15 cellular contexts compared by ENCODE assay signal in genomic region chr9:38022203-38022602, GRCh38. TPM values are rescaled to one million over a fixed set of nuclear protein-coding genes. Genes with fewer than 3 reads are reported as not detected.
DNase-seq lines count a peak whose midpoint lies in the region; ATAC-seq, FAIRE-seq and TF ChIP-seq lines count a peak whose summit lies in the region.
"Had no signal": no experiment of that assay in that cellular context is flagged by ENCODE, and none has a peak within 500 bp of the region (broad histone marks: within the 10 kb centered on the region; RNA-seq: fewer than 3 reads in every experiment).

No MANE protein-coding gene starts in this region.

- no peak overlapping the region for H2AFZ ChIP-seq in astrocyte (ENCODE audit: low read depth, low read length)
- no peak overlapping the region for H2AFZ ChIP-seq in neural progenitor cell (replicated peaks)

- H3K4me2 ChIP-seq in astrocyte (ENCODE audit: low read length) (no peak overlapping the region), neural progenitor cell (no peak overlapping the region)

- peaks cover 81% of the 10 kb centered on the region for H3K79me2 ChIP-seq in astrocyte (ENCODE audit: insufficient read depth, low read length)
- no peaks in the 10 kb centered on the region for H3K79me2 ChIP-seq in neural progenitor cell (ENCODE audit: low read depth)

- ATAC-seq in GM21515 (IDR thresholded peaks at IDR 0.05; ENCODE audit: unreplicated experiment) = no peak
- ATAC-seq: activated CD4-positive, CD25-positive, alpha-beta regulatory T cell treated with anti-CD3 and anti-CD28 coated beads, Interleukin-2, amount 50 U/mL, for 24 hours had no signal

- H3K4me1 Mint-ChIP-seq in astrocyte (ENCODE audit: low read depth, unreplicated experiment) = peaks cover 89% of the 10 kb centered on the region
- peaks cover 93% of the 10 kb centered on the region for H3K4me1 Mint-ChIP-seq in neural progenitor cell
- H3K4me1 Mint-ChIP-seq: immature natural killer cell had no signal

- no peak overlapping the region for H3K4me3 Mint-ChIP-seq in astrocyte (ENCODE audit: unreplicated experiment)
- no peak overlapping the region for H3K4me3 Mint-ChIP-seq in neural progenitor cell
- H3K4me3 Mint-ChIP-seq: activated naive CD8-positive, alpha-beta T cell; immature natural killer cell had no signal

- peaks cover 38% of the 10 kb centered on the region for H3F3A ChIP-seq in neural progenitor cell (ENCODE audit: low read depth)

- H3K27me3 Mint-ChIP-seq in astrocyte (ENCODE audit: low read depth, unreplicated experiment) (no peaks in the 10 kb centered on the region), neural progenitor cell (ENCODE audit: insufficient read depth, low read depth) (peaks cover 2% of the 10 kb centered on the region)
- H3K27me3 Mint-ChIP-seq: activated naive CD8-positive, alpha-beta T cell had no signal

- H3K27me3 ChIP-seq in astrocyte (ENCODE audit: insufficient read depth, low read length) = no peaks in the 10 kb centered on the region
- no peaks in the 10 kb centered on the region for H3K27me3 ChIP-seq in neural progenitor cell
- H3K27me3 ChIP-seq: cardiac muscle cell, testis had no signal

- no peak overlapping the region for H3K4me3 ChIP-seq in astrocyte (ENCODE audit: insufficient read depth, low read depth, low read length)
- H3K4me3 ChIP-seq in neural progenitor cell = no peak overlapping the region
- H3K4me3 ChIP-seq: cardiac muscle cell, testis had no signal

- FAIRE-seq in astrocyte (lab: Jason Lieb, UNC) = no peak
- FAIRE-seq: GM12892 had no signal

- H3K36me3 ChIP-seq in astrocyte (ENCODE audit: insufficient read depth, low read length) (no peaks in the 10 kb centered on the region), neural progenitor cell (no peaks in the 10 kb centered on the region)
- H3K36me3 ChIP-seq: cardiac muscle cell had no signal

- H3K9me3 ChIP-seq in astrocyte (ENCODE audit: insufficient read depth, low read depth, low read length) = no peaks in the 10 kb centered on the region
- no peaks in the 10 kb centered on the region for H3K9me3 ChIP-seq in neural progenitor cell (ENCODE audit: low read depth)
- H3K9me3 ChIP-seq: testis had no signal

- H3K4me1 ChIP-seq in astrocyte (ENCODE audit: insufficient read depth, low read length) = peaks cover 74% of the 10 kb centered on the region
- H3K4me1 ChIP-seq in neural progenitor cell = peaks cover 71% of the 10 kb centered on the region

- H3K9ac ChIP-seq in astrocyte (ENCODE audit: low read length) = no peak overlapping the region
- H3K9ac ChIP-seq in neural progenitor cell = no peak overlapping the region

- DNase-seq in COR-L47 (lab: John Stamatoyannopoulos, UW) (peak; percentile 8), NCI-H146 treated with DMSO at 0.1 percent for 48 hours (lab: John Stamatoyannopoulos, UW; ENCODE audit: unreplicated experiment) (peak; percentile 83), astrocyte (ENCODE audit: low read depth) (no peak), neural progenitor cell (ENCODE audit: low spot score) (no peak), iPS-NIHi11 (ENCODE audit: low spot score) (no peak), SW480 (ENCODE audit: low spot score) (no peak), MV-4-11 (lab: John Stamatoyannopoulos, UW) (no peak)
- DNase-seq: immature natural killer cell, T-helper 1 cell, testis had no signal

- H3K36me3 Mint-ChIP-seq in astrocyte (ENCODE audit: low read depth, unreplicated experiment) = peaks cover 3% of the 10 kb centered on the region
- no peaks in the 10 kb centered on the region for H3K36me3 Mint-ChIP-seq in neural progenitor cell
- H3K36me3 Mint-ChIP-seq: activated naive CD8-positive, alpha-beta T cell; immature natural killer cell had no signal

- H3K9me3 Mint-ChIP-seq in astrocyte (ENCODE audit: unreplicated experiment) (no peaks in the 10 kb centered on the region), neural progenitor cell (no peaks in the 10 kb centered on the region)
- H3K9me3 Mint-ChIP-seq: immature natural killer cell had no signal

- H3K27ac Mint-ChIP-seq in astrocyte (ENCODE audit: unreplicated experiment) (peak overlapping the region; percentile 62), neural progenitor cell (peak overlapping the region; percentile 74)
- H3K27ac Mint-ChIP-seq: activated naive CD8-positive, alpha-beta T cell; immature natural killer cell had no signal

- H4K20me1 ChIP-seq in astrocyte (ENCODE audit: insufficient read depth, low read length) (peaks cover 6% of the 10 kb centered on the region), neural progenitor cell (ENCODE audit: low read depth) (no peaks in the 10 kb centered on the region)

- H3K27ac ChIP-seq in astrocyte (ENCODE audit: low read depth, low read length) = no peak overlapping the region
- no peak overlapping the region for H3K27ac ChIP-seq in neural progenitor cell
- H3K27ac ChIP-seq: cardiac muscle cell, testis had no signal

- TF ChIP-seq CTCF in astrocyte (IDR thresholded peaks at IDR 0.05; ENCODE audit: insufficient read depth, low read depth, low read length) (no peak), neural progenitor cell (IDR thresholded peaks at IDR 0.05) (no peak)

RNA-seq across cellular contexts. Expression of gene SHB, which starts 46.8 kb away (rescaled TPM):
- 53.4 and 54.5 TPM in 2 replicates for total RNA-seq in astrocyte
- 1.1 and 4.1 TPM in 2 replicates for total RNA-seq in neural progenitor cell (ENCODE audit: low replicate concordance)

Comparison
In these comparisons a context has a peak if more than half of its experiments do, and no peak if none do; other contexts are left out.
1. DNase-seq: peak in COR-L47 (single experiment) and NCI-H146 treated with DMSO at 0.1 percent for 48 hours (single experiment); none in astrocyte (single experiment), neural progenitor cell (single experiment), iPS-NIHi11 (single experiment), SW480 (single experiment) and MV-4-11 (single experiment).
2. RNA of gene SHB, which starts 46.8 kb away (total RNA-seq): 53.4 to 54.5 TPM in astrocyte; 1.1 to 4.1 TPM in neural progenitor cell; every median in the first group is over 10 times any median in the second.